24 cellular contexts compared by ENCODE assay signal in genomic region chr11:72594493-72595291, GRCh38.
"Had no signal": no experiment of that assay in that cellular context is flagged by ENCODE, and none has a peak within 500 bp of the region (broad histone marks: within the 10 kb centered on the region; RNA-seq: fewer than 3 reads in every experiment).

No MANE protein-coding gene starts in this region.

- H3K27me3 ChIP-seq: sigmoid colon, testis, uterus had no signal

- DNase-seq: activated B cell treated with CpG ODN at 0.5 μM for 24 hours; activated CD4-positive, alpha-beta T cell treated with anti-CD3 and anti-CD28 coated beads for 36 hours; activated CD4-positive, alpha-beta T cell treated with anti-CD3 and anti-CD28 coated beads, Interleukin-2, amount 50 U/mL, for 4 hours; activated CD8-positive, alpha-beta memory T cell treated with anti-CD3 and anti-CD28 coated beads for 24 hours; activated CD8-positive, alpha-beta memory T cell treated with anti-CD3 and anti-CD28 coated beads, Interleukin-2, amount 50 U/mL, for 4 hours; activated naive CD4-positive, alpha-beta T cell treated with Interleukin-2 at 50 U/mL for 16 hours; activated naive CD8-positive, alpha-beta T cell treated with anti-CD3 and anti-CD28 coated beads for 36 hours; activated T-cell treated with anti-CD3 and anti-CD28 coated beads, Interleukin-2, amount 50 U/mL, for 4 hours; effector CD8-positive, alpha-beta T cell; foreskin melanocyte; hippocampal formation; left ventricle myocardium inferior; mammary epithelial cell; midbrain; occipital lobe; sigmoid colon; stimulated activated CD4-positive, alpha-beta T cell treated with anti-CD3 and anti-CD28 coated beads, Interleukin-15, amount 100 ng/mL, for 24 hours; T-helper 1 cell; T-helper 9 cell; testis; trophoblast cell; uterus had no signal

- H3K27ac ChIP-seq: left ventricle myocardium inferior, sigmoid colon, testis, uterus had no signal

- H3K4me2 ChIP-seq: smooth muscle cell had no signal

- H3K4me1 ChIP-seq: uterus had no signal

- H3K36me3 ChIP-seq: left ventricle myocardium inferior, sigmoid colon, uterus had no signal

- H3K4me3 ChIP-seq: left ventricle myocardium inferior, sigmoid colon, smooth muscle cell, testis, uterus had no signal

- H3K9me3 ChIP-seq: left ventricle myocardium inferior, sigmoid colon, testis, uterus had no signal

- FAIRE-seq: endothelial cell of umbilical vein had no signal
